Comparison of ENCODE assay signal across 27 cellular contexts in genomic region chr2:7093376-7093775, GRCh38.
"Had no signal": no experiment of that assay in that cellular context is flagged by ENCODE, and none has a peak within 500 bp of the region (broad histone marks: within the 10 kb centered on the region; RNA-seq: fewer than 3 reads in every experiment).

No MANE protein-coding gene starts in this region.

- H3K27ac ChIP-seq: left lung, lower lobe of right lung, pancreas, prostate gland, skin epidermis, stomach, testis, transverse colon, upper lobe of left lung, vagina had no signal

- H3K36me3 Mint-ChIP-seq: immature natural killer cell; stimulated activated naive B cell treated with anti-CD40 and anti-IgM and Interleukin-4, amounts not matched to agents 10 μg/mL and 1 μg/mL and 100 μg/mL, for 72 hours had no signal

- ATAC-seq: naive thymus-derived CD8-positive, alpha-beta T cell; pancreas; right cardiac atrium; sciatic nerve; stimulated activated naive B cell treated with anti-CD40 and anti-IgM and Interleukin-4, amounts not matched to agents 10 μg/mL and 1 μg/mL and 100 μg/mL, for 72 hours; stimulated activated naive CD8-positive, alpha-beta T cell treated with anti-CD3 and anti-CD28 coated beads, Interleukin-15, Interleukin-2, amounts not matched to agents 100 U/mL and 50 U/mL, for 24 hours had no signal

- DNase-seq: hypothalamus; immature natural killer cell; kidney; left lung; lower lobe of right lung; mammary epithelial cell; mesenchymal stem cell; naive thymus-derived CD8-positive, alpha-beta T cell; pancreas; posterior cingulate gyrus; retina; right cardiac atrium; stimulated activated CD4-positive, alpha-beta T cell treated with anti-CD3 and anti-CD28 coated beads, Interleukin-12 subunit alpha, Interleukin-12 subunit beta, amount 100 ng/mL, for 4 hours; stimulated activated CD4-positive, alpha-beta T cell treated with anti-CD3 and anti-CD28 coated beads, Interleukin-15, amount 100 ng/mL, for 24 hours; stimulated activated CD4-positive, alpha-beta T cell treated with anti-CD3 and anti-CD28 coated beads, Interleukin-2, amount 100 ng/mL, for 24 hours; stimulated activated CD4-positive, alpha-beta T cell treated with anti-CD3 and anti-CD28 coated beads, Interleukin-4, amount 100 ng/mL, for 1 hour; stimulated activated naive B cell treated with anti-CD40 and anti-IgM and Interleukin-4, amounts not matched to agents 10 μg/mL and 1 μg/mL and 100 μg/mL, for 72 hours; stimulated activated naive CD8-positive, alpha-beta T cell treated with anti-CD3 and anti-CD28 coated beads, Interleukin-15, Interleukin-2, amounts not matched to agents 100 U/mL and 50 U/mL, for 24 hours; stomach; testis; transverse colon had no signal

- H3K27ac Mint-ChIP-seq: immature natural killer cell; stimulated activated naive B cell treated with anti-CD40 and anti-IgM and Interleukin-4, amounts not matched to agents 10 μg/mL and 1 μg/mL and 100 μg/mL, for 72 hours had no signal

- H3K9me3 ChIP-seq: left lung, lower lobe of right lung, pancreas, prostate gland, stomach, testis, thyroid gland, transverse colon, upper lobe of left lung, vagina had no signal

- H3K27me3 ChIP-seq: left lung, pancreas, testis, thyroid gland, transverse colon, upper lobe of left lung, vagina had no signal

- H3K27me3 Mint-ChIP-seq: naive thymus-derived CD8-positive, alpha-beta T cell had no signal

- H3K9me3 Mint-ChIP-seq: immature natural killer cell; naive thymus-derived CD8-positive, alpha-beta T cell; stimulated activated naive B cell treated with anti-CD40 and anti-IgM and Interleukin-4, amounts not matched to agents 10 μg/mL and 1 μg/mL and 100 μg/mL, for 72 hours had no signal

- H3K4me1 ChIP-seq: prostate gland, testis had no signal

- H3K4me3 Mint-ChIP-seq: immature natural killer cell; naive thymus-derived CD8-positive, alpha-beta T cell; stimulated activated naive B cell treated with anti-CD40 and anti-IgM and Interleukin-4, amounts not matched to agents 10 μg/mL and 1 μg/mL and 100 μg/mL, for 72 hours had no signal
